ENCODE assay signal across 1 cellular context in genomic region chr3:169772951-169773816, GRCh38.
A peak's percentile ranks its signal among the peaks of the same experiment; 100 is the strongest.
TF ChIP-seq lines count a peak whose summit lies in the region.

Gene MYNN (plus strand): TSS chr3:169773396. CDS start chr3:169774296, 900 bp downstream.

TF ChIP-seq in K562, 482 proteins besides CTCF, POLR2A, EP300 and RAD21 (continued from another document and continues in another):
- TF ChIP-seq E2F6 (IDR thresholded peaks at IDR 0.05; ENCODE audit: borderline replicate concordance in 1 of 2, extremely low read depth in 1 of 2, insufficient read depth in 1 of 2, insufficient read length in 1 of 2, low read depth in 1 of 2, low read length in 1 of 2, poor library complexity in 1 of 2, severe bottlenecking in 1 of 2) (peak in 1 of 2 experiments; percentile 13), TEAD1 (CRISPR knock-in tag; IDR thresholded peaks at IDR 0.05) (peak in 1 of 2 experiments; percentile 72; a peak in 2 of 4 replicates), ZNF121 (CRISPR knock-in tag; conservative IDR thresholded peaks at IDR 0.05) (no peak), SAFB2 (IDR thresholded peaks at IDR 0.05; ENCODE audit: borderline replicate concordance, low read depth, low read length, severe bottlenecking) (no peak), FOSL1 (tag; conservative IDR thresholded peaks at IDR 0.05) (peak; percentile 50; the same call in 1 of the 2 replicates), SNRNP70 (optimal IDR thresholded peaks at IDR 0.05; ENCODE audit: low read depth, low read length) (no peak), STAT5A (IDR thresholded peaks at IDR 0.05; ENCODE audit: borderline replicate concordance, low read length) (no peak), BDP1 (IDR thresholded peaks at IDR 0.05; ENCODE audit: insufficient read depth, insufficient read length) (no peak), GTF2A2 (tag; IDR thresholded peaks at IDR 0.05) (no peak), VEZF1 (CRISPR knock-in tag; IDR thresholded peaks at IDR 0.05) (peak; percentile 80), GABPA (tag; conservative IDR thresholded peaks at IDR 0.05; ENCODE audit: low read depth) (peak; percentile 93), SP1 (CRISPR knock-in tag; IDR thresholded peaks at IDR 0.05) (peak; percentile 84), MED1 (CRISPR knock-in tag; IDR thresholded peaks at IDR 0.05; ENCODE audit: borderline replicate concordance) (no peak), KLF10 (CRISPR knock-in tag; IDR thresholded peaks at IDR 0.05) (no peak), ZNF512 (tag; IDR thresholded peaks at IDR 0.05) (no peak), FOS (IDR thresholded peaks at IDR 0.05; ENCODE audit: extremely low read depth, insufficient read length) (no peak), GTF2E2 (tag; IDR thresholded peaks at IDR 0.05) (peak; percentile 90), MLLT1 (IDR thresholded peaks at IDR 0.05) (no peak), HBP1 (CRISPR knock-in tag; IDR thresholded peaks at IDR 0.05) (0 out of 2 replicates have a peak, but pooled peaks have one; percentile 56), ZNF584 (CRISPR knock-in tag; IDR thresholded peaks at IDR 0.05; ENCODE audit: low read depth) (no peak; the same call in 1 of the 2 replicates), ARID4B (CRISPR knock-in tag; IDR thresholded peaks at IDR 0.05) (peak; percentile 81), MYNN (IDR thresholded peaks at IDR 0.05) (no peak; the same call in 1 of the 2 replicates), MYNN (CRISPR knock-in tag; IDR thresholded peaks at IDR 0.05) (no peak), MTA3 (IDR thresholded peaks at IDR 0.05; ENCODE audit: borderline replicate concordance) (peak; percentile 78; the same call in 1 of the 2 replicates), BCOR (IDR thresholded peaks at IDR 0.05) (no peak; the same call in 1 of the 2 replicates), ZSCAN32 (CRISPR knock-in tag; IDR thresholded peaks at IDR 0.05) (no peak), ZNF277 (CRISPR knock-in tag; IDR thresholded peaks at IDR 0.05; ENCODE audit: borderline replicate concordance) (no peak), ZNF551 (CRISPR knock-in tag; IDR thresholded peaks at IDR 0.05) (no peak), TEAD2 (tag; IDR thresholded peaks at IDR 0.05) (no peak), HOXB6 (CRISPR knock-in tag; IDR thresholded peaks at IDR 0.05; ENCODE audit: borderline replicate concordance) (no peak), HEY1 (CRISPR knock-in tag; IDR thresholded peaks at IDR 0.05; ENCODE audit: borderline replicate concordance) (no peak), TRIM25 (IDR thresholded peaks at IDR 0.05; ENCODE audit: borderline replicate concordance) (no peak), XRCC5 (IDR thresholded peaks at IDR 0.05; ENCODE audit: low read depth, low read length) (peak; percentile 9; the same call in 1 of the 2 replicates), KLF16 (IDR thresholded peaks at IDR 0.05) (no peak), ZNF354B (CRISPR knock-in tag; IDR thresholded peaks at IDR 0.05) (no peak), KDM4B (IDR thresholded peaks at IDR 0.05; ENCODE audit: borderline replicate concordance in 2 of 2, low read depth in 1 of 2) (peak in 1 of 2 experiments; percentile 89; a peak in 1 of 4 replicates), ASH1L (IDR thresholded peaks at IDR 0.05; ENCODE audit: borderline replicate concordance, low read depth, partially characterized antibody) (no peak), ZMIZ1 (IDR thresholded peaks at IDR 0.05; ENCODE audit: low read depth in 2 of 2, low read length in 2 of 2) (no peak; a peak in 1 of 4 replicates), SP2 (IDR thresholded peaks at IDR 0.05; ENCODE audit: extremely low read depth, low read depth, low read length, poor library complexity, severe bottlenecking) (no peak), FOXA3 (CRISPR knock-in tag; conservative IDR thresholded peaks at IDR 0.05 in 1 of 2, IDR thresholded peaks at IDR 0.05 in 1 of 2) (peak in 1 of 2 experiments; percentile 52; a peak in 1 of 4 replicates)
